1 cellular context compared by ENCODE assay signal in the genomic region with DNA sequence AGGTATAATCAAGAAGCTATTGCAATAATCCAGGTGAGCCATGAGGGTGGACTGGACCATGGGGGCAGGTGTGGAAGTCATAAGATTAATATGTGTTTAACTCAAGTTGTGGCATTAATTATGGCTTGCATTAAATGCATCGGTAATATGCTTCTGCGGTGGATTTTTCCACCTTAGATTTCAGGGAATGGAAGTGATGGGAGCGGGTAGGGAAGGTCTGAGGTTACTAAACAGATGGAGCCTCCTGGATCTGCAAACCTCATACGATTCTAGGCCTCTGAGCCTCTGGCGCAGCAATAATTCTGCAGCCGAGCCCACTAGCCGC.
TF ChIP-seq lines count a peak whose summit lies in the region.

No MANE protein-coding gene starts in this region.

TF ChIP-seq in A549, 52 proteins besides CTCF, POLR2A, EP300 and RAD21 (continued from another document):
- TF ChIP-seq, protein P1, sequence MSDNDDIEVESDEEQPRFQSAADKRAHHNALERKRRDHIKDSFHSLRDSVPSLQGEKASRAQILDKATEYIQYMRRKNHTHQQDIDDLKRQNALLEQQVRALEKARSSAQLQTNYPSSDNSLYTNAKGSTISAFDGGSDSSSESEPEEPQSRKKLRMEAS (IDR thresholded peaks at IDR 0.05), result no peak
- no peak for TF ChIP-seq GATA3 (IDR thresholded peaks at IDR 0.05; ENCODE audit: borderline replicate concordance)
- TF ChIP-seq HOXB5 (CRISPR knock-in tag; IDR thresholded peaks at IDR 0.05), result no peak
